ENCODE assay signal across 18 cellular contexts in the genomic region with DNA sequence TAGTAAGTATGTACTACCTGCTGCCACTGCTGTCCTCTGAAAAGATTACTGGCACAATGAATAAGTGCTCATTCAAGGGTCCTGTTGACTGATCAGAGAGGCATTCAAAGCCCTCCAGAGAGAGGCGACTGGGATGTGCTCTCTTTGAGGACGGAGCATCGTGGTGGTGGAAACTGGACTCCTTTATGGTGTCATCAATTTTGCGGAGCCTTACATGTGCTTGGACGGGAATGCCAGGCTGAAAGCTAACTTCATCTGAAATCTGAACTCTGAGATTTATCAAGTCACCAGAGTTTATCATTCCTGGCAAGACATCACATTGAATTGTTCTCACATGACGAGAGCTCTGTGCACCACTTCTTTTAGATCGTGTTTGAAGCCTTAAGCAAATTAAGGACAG.
"Had no signal": no experiment of that assay in that cellular context is flagged by ENCODE, and none has a peak within 500 bp of the region (broad histone marks: within the 10 kb centered on the region; RNA-seq: fewer than 3 reads in every experiment).

No MANE protein-coding gene starts in this region.

- H3K27me3 ChIP-seq: cardiac muscle cell, right atrium auricular region, suprapubic skin had no signal

- H3K27ac ChIP-seq: cardiac muscle cell, epithelial cell of prostate, right atrium auricular region, suprapubic skin had no signal

- H3K9me3 ChIP-seq: right atrium auricular region, suprapubic skin had no signal

- H3K36me3 ChIP-seq: cardiac muscle cell had no signal

- H3K27ac Mint-ChIP-seq: activated CD4-positive, alpha-beta memory T cell treated with anti-CD3 and anti-CD28 coated beads, Interleukin-2, amount 10 ng/mL, durations not matched to agents 7 days and 5 days; activated CD8-positive, alpha-beta memory T cell treated with anti-CD3 and anti-CD28 coated beads, Interleukin-2, amount 10 ng/mL, durations not matched to agents 7 days and 5 days; activated naive CD4-positive, alpha-beta T cell treated with anti-CD3 and anti-CD28 coated beads, Interleukin-2, amount 10 ng/mL, durations not matched to agents 7 days and 5 days had no signal

- H3K27me3 Mint-ChIP-seq: activated B cell treated with CpG ODN at 0.5 μM for 24 hours; activated CD4-positive, alpha-beta memory T cell treated with anti-CD3 and anti-CD28 coated beads, Interleukin-2, amount 10 ng/mL, durations not matched to agents 7 days and 5 days; activated CD8-positive, alpha-beta memory T cell treated with anti-CD3 and anti-CD28 coated beads, Interleukin-2, amount 10 ng/mL, durations not matched to agents 7 days and 5 days; activated naive CD4-positive, alpha-beta T cell treated with anti-CD3 and anti-CD28 coated beads, Interleukin-2, amount 10 ng/mL, durations not matched to agents 7 days and 5 days; natural killer cell treated with Interleukin-12 subunit alpha and Interleukin-12 subunit beta and Interleukin-15 and Interleukin-18, amount 100 ng/mL, for 72 hours; stimulated activated naive CD8-positive, alpha-beta T cell treated with anti-CD3 and anti-CD28 coated beads, Interleukin-15, amount 100 ng/mL, for 72 hours had no signal

- DNase-seq: activated B cell treated with CpG ODN at 0.5 μM for 24 hours; activated CD4-positive, alpha-beta memory T cell treated with anti-CD3 and anti-CD28 coated beads, Interleukin-2, amount 10 ng/mL, durations not matched to agents 7 days and 5 days; activated CD4-positive, alpha-beta T cell treated with anti-CD3 and anti-CD28 coated beads for 4 hours; activated CD8-positive, alpha-beta memory T cell treated with anti-CD3 and anti-CD28 coated beads, Interleukin-2, amount 10 ng/mL, durations not matched to agents 7 days and 5 days; activated naive CD4-positive, alpha-beta T cell treated with anti-CD3 and anti-CD28 coated beads, Interleukin-2, amount 10 ng/mL, durations not matched to agents 7 days and 5 days; amygdala; dermis blood vessel endothelial cell; foreskin fibroblast; mesenchymal stem cell; stimulated activated CD4-positive, alpha-beta T cell treated with anti-CD3 and anti-CD28 coated beads, Interleukin-2, amount 100 ng/mL, for 24 hours; stimulated activated naive CD8-positive, alpha-beta T cell treated with anti-CD3 and anti-CD28 coated beads, Interleukin-15, amount 100 ng/mL, for 72 hours; T-helper 9 cell; trophoblast cell had no signal

- H3K4me3 ChIP-seq: cardiac muscle cell, right atrium auricular region, suprapubic skin had no signal

- H3K9me3 Mint-ChIP-seq: natural killer cell treated with Interleukin-12 subunit alpha and Interleukin-12 subunit beta and Interleukin-15 and Interleukin-18, amount 100 ng/mL, for 72 hours had no signal

- H3K4me3 Mint-ChIP-seq: activated B cell treated with CpG ODN at 0.5 μM for 24 hours; activated CD4-positive, alpha-beta memory T cell treated with anti-CD3 and anti-CD28 coated beads, Interleukin-2, amount 10 ng/mL, durations not matched to agents 7 days and 5 days; activated CD8-positive, alpha-beta memory T cell treated with anti-CD3 and anti-CD28 coated beads, Interleukin-2, amount 10 ng/mL, durations not matched to agents 7 days and 5 days; activated naive CD4-positive, alpha-beta T cell treated with anti-CD3 and anti-CD28 coated beads, Interleukin-2, amount 10 ng/mL, durations not matched to agents 7 days and 5 days; natural killer cell treated with Interleukin-12 subunit alpha and Interleukin-12 subunit beta and Interleukin-15 and Interleukin-18, amount 100 ng/mL, for 72 hours; stimulated activated naive CD8-positive, alpha-beta T cell treated with anti-CD3 and anti-CD28 coated beads, Interleukin-15, amount 100 ng/mL, for 72 hours had no signal

- ATAC-seq: activated CD8-positive, alpha-beta memory T cell treated with anti-CD3 and anti-CD28 coated beads, Interleukin-2, amount 10 ng/mL, durations not matched to agents 7 days and 5 days; natural killer cell treated with Interleukin-12 subunit alpha and Interleukin-12 subunit beta and Interleukin-15 and Interleukin-18, amount 100 ng/mL, for 72 hours; stimulated activated naive CD8-positive, alpha-beta T cell treated with anti-CD3 and anti-CD28 coated beads, Interleukin-15, amount 100 ng/mL, for 72 hours had no signal
